Comparison of ENCODE assay signal across 22 cellular contexts in genomic region chr1:18191868-18192155, GRCh38.
"Had no signal": no experiment of that assay in that cellular context is flagged by ENCODE, and none has a peak within 500 bp of the region (broad histone marks: within the 10 kb centered on the region; RNA-seq: fewer than 3 reads in every experiment).

No MANE protein-coding gene starts in this region.

- H3K27ac Mint-ChIP-seq: naive thymus-derived CD4-positive, alpha-beta T cell; stimulated activated memory B cell treated with anti-CD40 and anti-IgM and Interleukin-4, amounts not matched to agents 10 μg/mL and 1 μg/mL and 100 μg/mL, for 72 hours; stimulated activated naive CD8-positive, alpha-beta T cell treated with anti-CD3 and anti-CD28 coated beads, Interleukin-15, Interleukin-2, amounts not matched to agents 100 ng/mL and 50 ng/mL, for 24 hours had no signal

- H3K4me3 Mint-ChIP-seq: naive thymus-derived CD4-positive, alpha-beta T cell; nephron progenitor cell; stimulated activated memory B cell treated with anti-CD40 and anti-IgM and Interleukin-4, amounts not matched to agents 10 μg/mL and 1 μg/mL and 100 μg/mL, for 72 hours; stimulated activated naive CD8-positive, alpha-beta T cell treated with anti-CD3 and anti-CD28 coated beads, Interleukin-15, Interleukin-2, amounts not matched to agents 100 ng/mL and 50 ng/mL, for 24 hours had no signal

- H3K9me3 ChIP-seq: esophagus squamous epithelium, gastroesophageal sphincter, neutrophil, ovary, tibial artery, upper lobe of left lung, uterus had no signal

- H3K27ac ChIP-seq: esophagus squamous epithelium, gastroesophageal sphincter, hepatocyte, neutrophil, ovary, tibial artery, upper lobe of left lung, uterus had no signal

- H3K4me3 ChIP-seq: esophagus squamous epithelium, gastroesophageal sphincter, hepatocyte, ovary, smooth muscle cell, tibial artery, upper lobe of left lung, uterus had no signal

- H3K4me1 Mint-ChIP-seq: stimulated activated memory B cell treated with anti-CD40 and anti-IgM and Interleukin-4, amounts not matched to agents 10 μg/mL and 1 μg/mL and 100 μg/mL, for 72 hours had no signal

- H3K4me1 ChIP-seq: esophagus squamous epithelium, gastroesophageal sphincter, tibial artery, upper lobe of left lung, uterus had no signal

- H3K36me3 Mint-ChIP-seq: stimulated activated memory B cell treated with anti-CD40 and anti-IgM and Interleukin-4, amounts not matched to agents 10 μg/mL and 1 μg/mL and 100 μg/mL, for 72 hours had no signal

- DNase-seq: effector memory CD4-positive, alpha-beta T cell; esophagus squamous epithelium; foreskin fibroblast; head of caudate nucleus; kidney; left cardiac atrium; left ventricle myocardium superior; mesendoderm; naive thymus-derived CD4-positive, alpha-beta T cell; nephron progenitor cell; ovary; right cardiac atrium; stimulated activated CD4-positive, alpha-beta T cell treated with anti-CD3 and anti-CD28 coated beads, Interleukin-4, amount 100 ng/mL, for 24 hours; tibial artery; upper lobe of left lung; uterus had no signal

- H3K27me3 ChIP-seq: ovary, upper lobe of left lung, uterus had no signal

- H3K9me3 Mint-ChIP-seq: nephron progenitor cell; stimulated activated memory B cell treated with anti-CD40 and anti-IgM and Interleukin-4, amounts not matched to agents 10 μg/mL and 1 μg/mL and 100 μg/mL, for 72 hours; stimulated activated naive CD8-positive, alpha-beta T cell treated with anti-CD3 and anti-CD28 coated beads, Interleukin-15, Interleukin-2, amounts not matched to agents 100 ng/mL and 50 ng/mL, for 24 hours had no signal

- H3K36me3 ChIP-seq: esophagus squamous epithelium, gastroesophageal sphincter, neutrophil, ovary, tibial artery, upper lobe of left lung, uterus had no signal
